22 cellular contexts compared by ENCODE assay signal in the genomic region with DNA sequence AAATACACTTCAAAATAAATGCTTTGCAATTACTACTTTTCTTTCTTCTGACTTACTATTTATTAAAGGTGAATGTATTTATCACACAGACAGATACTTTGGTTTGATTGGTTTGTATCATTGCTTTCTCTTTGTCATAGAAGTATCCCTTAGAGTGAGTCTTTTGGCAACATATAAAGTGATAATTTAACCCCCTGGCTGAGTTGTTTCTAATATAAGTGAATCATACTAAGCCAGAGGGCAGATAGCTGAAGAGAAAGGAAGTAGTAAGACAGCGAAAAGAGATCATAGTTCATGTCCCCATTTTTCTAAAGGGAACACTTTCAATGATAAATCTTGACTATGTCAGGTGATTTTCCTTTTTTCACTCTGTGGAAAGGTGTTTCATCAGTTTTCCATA. TPM values are rescaled to one million over a fixed set of nuclear protein-coding genes. Genes with fewer than 3 reads are reported as not detected.
A peak's percentile ranks its signal among the peaks of the same experiment; 100 is the strongest.
DNase-seq lines count a peak whose midpoint lies in the region; ATAC-seq and TF ChIP-seq lines count a peak whose summit lies in the region.
"Had no signal": no experiment of that assay in that cellular context is flagged by ENCODE, and none has a peak within 500 bp of the region (broad histone marks: within the 10 kb centered on the region; RNA-seq: fewer than 3 reads in every experiment).

No MANE protein-coding gene starts in this region.

- CTCF ChIA-PET in activated naive CD4-positive, alpha-beta T cell treated with anti-CD3 and anti-CD28 coated beads for 36 hours (lab: Charles Lee), result interaction anchor here (0.6 to 1.0 kb wide), 3 partner anchors 10 to 269 kb away, joined by 3 to 5 read pairs (median 3); no protein-coding TSS in a partner anchor

- H3K4me3 Mint-ChIP-seq in activated naive CD4-positive, alpha-beta T cell treated with anti-CD3 and anti-CD28 coated beads for 36 hours, result no peak overlapping the region
- H3K4me3 Mint-ChIP-seq in activated naive CD8-positive, alpha-beta T cell treated with anti-CD3 and anti-CD28 coated beads for 36 hours, result no peak overlapping the region
- no peak overlapping the region for H3K4me3 Mint-ChIP-seq in stimulated activated naive CD8-positive, alpha-beta T cell treated with anti-CD3 and anti-CD28 coated beads, Interleukin-15, Interleukin-2, amounts not matched to agents 100 ng/mL and 50 ng/mL, for 24 hours
- no peak overlapping the region for H3K4me3 Mint-ChIP-seq in glutamatergic neuron (ENCODE audit: unreplicated experiment)

- peaks cover 5% of the 10 kb centered on the region for H3K9me3 Mint-ChIP-seq in activated naive CD4-positive, alpha-beta T cell treated with anti-CD3 and anti-CD28 coated beads for 36 hours
- peaks cover 21% of the 10 kb centered on the region for H3K9me3 Mint-ChIP-seq in activated naive CD8-positive, alpha-beta T cell treated with anti-CD3 and anti-CD28 coated beads for 36 hours
- H3K9me3 Mint-ChIP-seq in stimulated activated naive CD8-positive, alpha-beta T cell treated with anti-CD3 and anti-CD28 coated beads, Interleukin-15, Interleukin-2, amounts not matched to agents 100 ng/mL and 50 ng/mL, for 24 hours, result peaks cover 4% of the 10 kb centered on the region
- no peaks in the 10 kb centered on the region for H3K9me3 Mint-ChIP-seq in glutamatergic neuron (ENCODE audit: unreplicated experiment)
- H3K9me3 Mint-ChIP-seq: CD4-positive, alpha-beta T cell had no signal

- H3K27me3 Mint-ChIP-seq in activated naive CD4-positive, alpha-beta T cell treated with anti-CD3 and anti-CD28 coated beads for 36 hours (ENCODE audit: low read depth), result no peaks in the 10 kb centered on the region
- H3K27me3 Mint-ChIP-seq in activated naive CD8-positive, alpha-beta T cell treated with anti-CD3 and anti-CD28 coated beads for 36 hours, result no peaks in the 10 kb centered on the region
- H3K27me3 Mint-ChIP-seq in stimulated activated naive CD8-positive, alpha-beta T cell treated with anti-CD3 and anti-CD28 coated beads, Interleukin-15, Interleukin-2, amounts not matched to agents 100 ng/mL and 50 ng/mL, for 24 hours, result no peaks in the 10 kb centered on the region
- H3K27me3 Mint-ChIP-seq in glutamatergic neuron (ENCODE audit: unreplicated experiment), result peaks cover 3% of the 10 kb centered on the region
- H3K27me3 Mint-ChIP-seq: CD4-positive, alpha-beta T cell had no signal

- H3K27ac Mint-ChIP-seq in activated naive CD4-positive, alpha-beta T cell treated with anti-CD3 and anti-CD28 coated beads for 36 hours, result peak overlapping the region; percentile 66
- peak overlapping the region; percentile 57 for H3K27ac Mint-ChIP-seq in activated naive CD8-positive, alpha-beta T cell treated with anti-CD3 and anti-CD28 coated beads for 36 hours
- H3K27ac Mint-ChIP-seq in stimulated activated naive CD8-positive, alpha-beta T cell treated with anti-CD3 and anti-CD28 coated beads, Interleukin-15, Interleukin-2, amounts not matched to agents 100 ng/mL and 50 ng/mL, for 24 hours, result peak overlapping the region; percentile 9
- H3K27ac Mint-ChIP-seq in glutamatergic neuron (ENCODE audit: unreplicated experiment), result no peak overlapping the region
- H3K27ac Mint-ChIP-seq: CD4-positive, alpha-beta T cell had no signal

- TF ChIP-seq CTCF in glutamatergic neuron (IDR thresholded peaks at IDR 0.05; ENCODE audit: partially characterized antibody, unreplicated experiment), result no peak

- no peak for DNase-seq in activated CD4-positive, CD25-positive, alpha-beta regulatory T cell (lab: John Stamatoyannopoulos, UW)
- DNase-seq in activated naive CD4-positive, alpha-beta T cell treated with anti-CD3 and anti-CD28 coated beads for 36 hours, result no peak
- DNase-seq in activated naive CD4-positive, alpha-beta T cell (lab: John Stamatoyannopoulos, UW), result no peak
- DNase-seq in activated naive CD8-positive, alpha-beta T cell treated with anti-CD3 and anti-CD28 coated beads for 36 hours, result no peak
- DNase-seq in glutamatergic neuron (no peak), RPMI8226 (no peak)
- DNase-seq: ACHN; CD4-positive, alpha-beta T cell; DMS153; GOT3; HCEC 1CT; KG1; MV-4-11; NCI-H1105 treated with DMSO at 0.1 percent for 48 hours; NCI-H1694; NCI-H2081 treated with DMSO at 0.1 percent for 48 hours; NCI-H2171 treated with DMSO at 0.1 percent for 48 hours; NCI-H526; OCI-M1; SHP77 had no signal

- H3K4me1 Mint-ChIP-seq in activated naive CD4-positive, alpha-beta T cell treated with anti-CD3 and anti-CD28 coated beads for 36 hours (ENCODE audit: low read depth), result peaks cover 20% of the 10 kb centered on the region
- peaks cover 51% of the 10 kb centered on the region for H3K4me1 Mint-ChIP-seq in activated naive CD8-positive, alpha-beta T cell treated with anti-CD3 and anti-CD28 coated beads for 36 hours
- peaks cover 23% of the 10 kb centered on the region for H3K4me1 Mint-ChIP-seq in stimulated activated naive CD8-positive, alpha-beta T cell treated with anti-CD3 and anti-CD28 coated beads, Interleukin-15, Interleukin-2, amounts not matched to agents 100 ng/mL and 50 ng/mL, for 24 hours (ENCODE audit: low read depth)
- H3K4me1 Mint-ChIP-seq in glutamatergic neuron (ENCODE audit: low read depth, unreplicated experiment), result no peaks in the 10 kb centered on the region

- intact Hi-C loops in activated naive CD4-positive, alpha-beta T cell treated with anti-CD3 and anti-CD28 coated beads for 36 hours (cut with micrococcal nuclease), result loop anchor here (1.0 to 2.0 kb wide), 3 partner anchors 9 to 74 kb away; no protein-coding TSS in a partner anchor

- peak; percentile 78 to 93 for ATAC-seq in activated CD4-positive, CD25-positive, alpha-beta regulatory T cell treated with anti-CD3 and anti-CD28 coated beads, Interleukin-2, amount 50 U/mL, for 24 hours

- H3K36me3 Mint-ChIP-seq in activated naive CD4-positive, alpha-beta T cell treated with anti-CD3 and anti-CD28 coated beads for 36 hours (ENCODE audit: low read depth), result peaks cover 7% of the 10 kb centered on the region
- H3K36me3 Mint-ChIP-seq in activated naive CD8-positive, alpha-beta T cell treated with anti-CD3 and anti-CD28 coated beads for 36 hours, result peaks cover 56% of the 10 kb centered on the region
- peaks cover 40% of the 10 kb centered on the region for H3K36me3 Mint-ChIP-seq in stimulated activated naive CD8-positive, alpha-beta T cell treated with anti-CD3 and anti-CD28 coated beads, Interleukin-15, Interleukin-2, amounts not matched to agents 100 ng/mL and 50 ng/mL, for 24 hours (ENCODE audit: low read depth)
- H3K36me3 Mint-ChIP-seq in glutamatergic neuron (ENCODE audit: unreplicated experiment), result no peaks in the 10 kb centered on the region

RNA-seq across cellular contexts. Expression of a gene that starts 38.6 kb away (rescaled TPM):
- total RNA-seq in activated naive CD4-positive, alpha-beta T cell treated with anti-CD3 and anti-CD28 coated beads for 36 hours, result 10 to 100 TPM; 40.6 to 44.4 TPM
- total RNA-seq in activated naive CD8-positive, alpha-beta T cell treated with anti-CD3 and anti-CD28 coated beads for 36 hours, result 10 to 100 TPM; 66.6 to 68.0 TPM
- total RNA-seq in glutamatergic neuron (ENCODE audit: unreplicated experiment), result 33.7 TPM
